In the genomic region with DNA sequence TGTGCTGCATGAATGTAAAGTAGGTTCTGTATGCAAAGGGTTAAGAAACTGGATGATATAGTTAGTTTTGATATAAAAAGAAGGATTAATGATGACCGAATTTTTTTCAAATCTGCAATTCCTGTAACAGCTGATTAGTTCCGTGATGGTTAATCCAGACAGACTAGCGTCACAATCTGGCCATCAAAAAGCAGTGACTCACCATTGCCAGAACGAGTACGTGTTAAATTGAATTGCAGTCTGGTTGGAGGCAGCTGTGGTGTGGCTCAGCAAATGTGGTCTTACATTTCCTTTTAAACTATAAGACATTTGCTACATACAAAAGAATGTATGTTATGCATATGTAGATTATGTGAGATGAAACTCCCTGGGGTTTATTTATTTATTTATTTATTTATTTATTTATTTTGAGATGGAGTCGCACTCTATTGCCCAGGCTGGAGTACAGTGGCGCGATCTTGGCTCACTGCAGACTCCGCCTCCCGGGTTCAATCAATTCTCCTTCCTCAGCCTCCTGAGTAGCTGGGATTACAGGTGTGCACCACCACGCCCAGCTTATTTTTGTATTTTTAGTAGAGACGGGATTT, we compare ENCODE assay signal across 20 cellular contexts.
DNase-seq lines count a peak whose midpoint lies in the region; FAIRE-seq and TF ChIP-seq lines count a peak whose summit lies in the region.
"Had no signal": no experiment of that assay in that cellular context is flagged by ENCODE, and none has a peak within 500 bp of the region (broad histone marks: within the 10 kb centered on the region; RNA-seq: fewer than 3 reads in every experiment).

No MANE protein-coding gene starts in this region.

- H3K79me1 ChIP-seq in mesenchymal stem cell (replicated peaks; ENCODE audit: low read length, poor library complexity, severe bottlenecking), result no peaks in the 10 kb centered on the region

- no peak overlapping the region for H3K4me2 ChIP-seq in mesenchymal stem cell (ENCODE audit: low read length, poor library complexity, severe bottlenecking)
- H3K4me2 ChIP-seq: BLaER1 had no signal

- no peak for TF ChIP-seq CTCF in D721Med (IDR thresholded peaks at IDR 0.05; ENCODE audit: insufficient read depth, missing control alignments)

- no peak overlapping the region for H2BK15ac ChIP-seq in mesenchymal stem cell (ENCODE audit: low read depth, poor library complexity, severe bottlenecking)

- H3K18ac ChIP-seq in mesenchymal stem cell (ENCODE audit: low read depth in 1 of 2, low read length in 2 of 2), result no peak overlapping the region

- H4K91ac ChIP-seq in mesenchymal stem cell (ENCODE audit: low read length), result no peak overlapping the region

- H3K14ac ChIP-seq in mesenchymal stem cell (ENCODE audit: low read length in 2 of 2), result no peak overlapping the region

- 89% methylated on average over 12 of the region's 12 CpGs for WGBS in mesenchymal stem cell

- H2AK5ac ChIP-seq in mesenchymal stem cell (ENCODE audit: low read length, severe bottlenecking), result no peak overlapping the region

- no peaks in the 10 kb centered on the region for H3K4me1 ChIP-seq in mesenchymal stem cell (ENCODE audit: control insufficient read depth, insufficient read depth, low read depth, low read length)
- H3K4me1 ChIP-seq: BLaER1, esophagus squamous epithelium, prostate gland had no signal

- no peak overlapping the region for H2BK12ac ChIP-seq in mesenchymal stem cell (ENCODE audit: low read length in 2 of 2)

- FAIRE-seq in D721Med (lab: Jason Lieb, UNC), result peak; percentile 41
- FAIRE-seq: keratinocyte had no signal

- H2BK5ac ChIP-seq in mesenchymal stem cell (ENCODE audit: low read depth, low read length, poor library complexity, severe bottlenecking), result no peak overlapping the region

- no peak overlapping the region for H3K27ac ChIP-seq in mesenchymal stem cell (ENCODE audit: low read length, poor library complexity, severe bottlenecking)
- H3K27ac ChIP-seq: 22Rv1, BLaER1, esophagus squamous epithelium, prostate gland, skin epidermis had no signal

- no peak overlapping the region for H4K8ac ChIP-seq in mesenchymal stem cell (ENCODE audit: low read length)

- H3K9ac ChIP-seq in mesenchymal stem cell (ENCODE audit: low read length), result no peak overlapping the region
- H3K9ac ChIP-seq: BLaER1 had no signal

- no peaks in the 10 kb centered on the region for H3K9me3 ChIP-seq in mesenchymal stem cell (ENCODE audit: control insufficient read depth, low read length)
- H3K9me3 ChIP-seq: BLaER1, esophagus squamous epithelium, prostate gland had no signal

- no peaks in the 10 kb centered on the region for H3K27me3 ChIP-seq in mesenchymal stem cell (ENCODE audit: control insufficient read depth in 1 of 2, insufficient read depth in 1 of 2, low read length in 2 of 2)
- H3K27me3 ChIP-seq: BLaER1, esophagus squamous epithelium had no signal

- no peak overlapping the region for H3K4me3 ChIP-seq in mesenchymal stem cell (ENCODE audit: insufficient read depth in 1 of 2, low read depth in 1 of 2, low read length in 2 of 2)
- H3K4me3 ChIP-seq: BLaER1, esophagus squamous epithelium, prostate gland, skin epidermis had no signal

- H2AFZ ChIP-seq in mesenchymal stem cell (ENCODE audit: low read depth, low read length), result no peak overlapping the region

- no peak overlapping the region for H3K4ac ChIP-seq in mesenchymal stem cell (ENCODE audit: low read depth in 1 of 2, low read length in 2 of 2)

- no peak overlapping the region for H3K23ac ChIP-seq in mesenchymal stem cell (ENCODE audit: low read length in 2 of 2)

- no peaks in the 10 kb centered on the region for H3K36me3 ChIP-seq in mesenchymal stem cell (ENCODE audit: control insufficient read depth in 1 of 2, insufficient read depth in 2 of 2, low read depth in 1 of 2, low read length in 2 of 2)
- H3K36me3 ChIP-seq: BLaER1, esophagus squamous epithelium, prostate gland had no signal

- DNase-seq in DMS 273 (lab: John Stamatoyannopoulos, UW; ENCODE audit: unreplicated experiment) (peak; percentile 49), DMS 273 treated with DMSO at 0.1 percent for 48 hours (lab: John Stamatoyannopoulos, UW) (no peak), D721Med (ENCODE audit: insufficient read length, low spot score) (no peak), RPMI7951 (ENCODE audit: low read depth) (peak; percentile 5), mesenchymal stem cell (peak; percentile 37), NCI-H1417 (lab: John Stamatoyannopoulos, UW) (no peak)
- no peak for DNase-seq in central memory CD4-positive, alpha-beta T cell
- DNase-seq in effector CD8-positive, alpha-beta T cell (lab: John Stamatoyannopoulos, UW), result no peak
- DNase-seq: activated CD4-positive, alpha-beta T cell treated with anti-CD3 and anti-CD28 coated beads, Interleukin-2, amount 50 U/mL, for 4 hours; activated CD4-positive, CD25-positive, alpha-beta regulatory T cell; activated naive CD4-positive, alpha-beta T cell treated with anti-CD3 and anti-CD28 coated beads, Interleukin-2, amount 10 ng/mL, durations not matched to agents 7 days and 5 days; esophagus squamous epithelium; NCI-H1436; NCI-H526; stimulated activated CD4-positive, alpha-beta T cell treated with anti-CD3 and anti-CD28 coated beads, Interleukin-2, amount 100 ng/mL, for 24 hours had no signal

- H2BK120ac ChIP-seq in mesenchymal stem cell (ENCODE audit: low read depth, low read length), result no peak overlapping the region

Comparison
In these comparisons a context has a peak if more than half of its experiments do, and no peak if none do; other contexts are left out.
1. DNase-seq: peak in DMS 273 (single experiment), RPMI7951 (single experiment) and mesenchymal stem cell (single experiment); none in DMS 273 treated with DMSO at 0.1 percent for 48 hours (single experiment), D721Med (single experiment), central memory CD4-positive, alpha-beta T cell (single experiment), effector CD8-positive, alpha-beta T cell (single experiment) and NCI-H1417 (0 of 3).